In genomic region chr22:22207845-22208564, GRCh38 we compare ENCODE assay signal across 9 cellular contexts. TPM values are rescaled to one million over a fixed set of nuclear protein-coding genes. Genes with fewer than 3 reads are reported as not detected.
DNase-seq lines count a peak whose midpoint lies in the region; ATAC-seq, FAIRE-seq and TF ChIP-seq lines count a peak whose summit lies in the region.
"Had no signal": no experiment of that assay in that cellular context is flagged by ENCODE, and none has a peak within 500 bp of the region (broad histone marks: within the 10 kb centered on the region; RNA-seq: fewer than 3 reads in every experiment).

No MANE protein-coding gene starts in this region.

- no peak overlapping the region for H3K27ac ChIP-seq in gastroesophageal sphincter

- H3K9me3 ChIP-seq in gastroesophageal sphincter, result no peaks in the 10 kb centered on the region

- no peaks in the 10 kb centered on the region for H3K4me1 ChIP-seq in gastroesophageal sphincter

- 8 to 18% methylated on average over 2 to 3 of the region's 6 CpGs for WGBS in gastroesophageal sphincter (ENCODE audit: low coverage in 1 of 2), 2 donors

- H3K36me3 ChIP-seq in gastroesophageal sphincter, result no peaks in the 10 kb centered on the region

- no peak for TF ChIP-seq EP300 in gastroesophageal sphincter (IDR thresholded peaks at IDR 0.05)

- H3K27me3 Mint-ChIP-seq in activated T-cell treated with anti-CD3 and anti-CD28 coated beads, Interleukin-2, amount 50 U/mL, for 72 hours (ENCODE audit: low read depth), result peaks cover 6% of the 10 kb centered on the region

- no peaks in the 10 kb centered on the region for H3K9me3 Mint-ChIP-seq in activated T-cell treated with anti-CD3 and anti-CD28 coated beads, Interleukin-2, amount 50 U/mL, for 72 hours

- H3K27ac Mint-ChIP-seq in activated T-cell treated with anti-CD3 and anti-CD28 coated beads, Interleukin-2, amount 50 U/mL, for 72 hours, result peak overlapping the region; percentile 14

- peak overlapping the region; percentile 31 to 66 for H3K4me3 Mint-ChIP-seq in activated T-cell treated with anti-CD3 and anti-CD28 coated beads, Interleukin-2, amount 50 U/mL, for 72 hours

- FAIRE-seq in RCC 7860 (lab: Jason Lieb, UNC), result no peak
- FAIRE-seq: frontal cortex had no signal

- TF ChIP-seq CTCF in gastroesophageal sphincter (IDR thresholded peaks at IDR 0.05), result peak in 2 of 4 experiments; percentile 8 to 38

- H3K4me3 ChIP-seq in gastroesophageal sphincter, result no peak overlapping the region

- H3K4me1 Mint-ChIP-seq in activated T-cell treated with anti-CD3 and anti-CD28 coated beads, Interleukin-2, amount 50 U/mL, for 72 hours (ENCODE audit: low read depth), result peaks cover 41% of the 10 kb centered on the region

- DNase-seq in DMS79 treated with DMSO at 0.1 percent for 48 hours (lab: John Stamatoyannopoulos, UW), result peak; percentile 26
- peak; percentile 76 for DNase-seq in HuH-7.5 (ENCODE audit: low spot score)
- DNase-seq in RCC 7860 (ENCODE audit: low spot score), result peak; percentile 63
- DNase-seq in activated T-cell treated with anti-CD3 and anti-CD28 coated beads, Interleukin-2, amount 50 U/mL, for 72 hours, result peak; percentile 89 to 92
- peak; percentile 22 for DNase-seq in pulmonary artery endothelial cell (ENCODE audit: low read depth, low spot score)
- DNase-seq in occipital lobe (lab: John Stamatoyannopoulos, UW), result no peak

- H3K27me3 ChIP-seq in gastroesophageal sphincter, result peaks cover 72% of the 10 kb centered on the region

- no peak for TF ChIP-seq POLR2A in gastroesophageal sphincter (IDR thresholded peaks at IDR 0.05)

- peak; percentile 74 for ATAC-seq in GM21515 (IDR thresholded peaks at IDR 0.05; ENCODE audit: unreplicated experiment)
- peak; percentile 63 to 64 for ATAC-seq in activated T-cell treated with anti-CD3 and anti-CD28 coated beads, Interleukin-2, amount 50 U/mL, for 72 hours (replicated peaks in 1 of 2)
- peak; percentile 70 for ATAC-seq in gastroesophageal sphincter

- no peaks in the 10 kb centered on the region for H3K36me3 Mint-ChIP-seq in activated T-cell treated with anti-CD3 and anti-CD28 coated beads, Interleukin-2, amount 50 U/mL, for 72 hours (ENCODE audit: insufficient read depth in 2 of 2)

RNA-seq across cellular contexts. Expression of gene VPREB1, which starts 36.6 kb away (rescaled TPM):
- total RNA-seq in activated T-cell treated with anti-CD3 and anti-CD28 coated beads, Interleukin-2, amount 50 U/mL, for 72 hours, result not detected
- not detected for total RNA-seq in gastroesophageal sphincter
- not detected in 2 replicates for total RNA-seq in pulmonary artery endothelial cell
- not detected for total RNA-seq in occipital lobe
- total RNA-seq: frontal cortex had no signal
